In the genomic region with DNA sequence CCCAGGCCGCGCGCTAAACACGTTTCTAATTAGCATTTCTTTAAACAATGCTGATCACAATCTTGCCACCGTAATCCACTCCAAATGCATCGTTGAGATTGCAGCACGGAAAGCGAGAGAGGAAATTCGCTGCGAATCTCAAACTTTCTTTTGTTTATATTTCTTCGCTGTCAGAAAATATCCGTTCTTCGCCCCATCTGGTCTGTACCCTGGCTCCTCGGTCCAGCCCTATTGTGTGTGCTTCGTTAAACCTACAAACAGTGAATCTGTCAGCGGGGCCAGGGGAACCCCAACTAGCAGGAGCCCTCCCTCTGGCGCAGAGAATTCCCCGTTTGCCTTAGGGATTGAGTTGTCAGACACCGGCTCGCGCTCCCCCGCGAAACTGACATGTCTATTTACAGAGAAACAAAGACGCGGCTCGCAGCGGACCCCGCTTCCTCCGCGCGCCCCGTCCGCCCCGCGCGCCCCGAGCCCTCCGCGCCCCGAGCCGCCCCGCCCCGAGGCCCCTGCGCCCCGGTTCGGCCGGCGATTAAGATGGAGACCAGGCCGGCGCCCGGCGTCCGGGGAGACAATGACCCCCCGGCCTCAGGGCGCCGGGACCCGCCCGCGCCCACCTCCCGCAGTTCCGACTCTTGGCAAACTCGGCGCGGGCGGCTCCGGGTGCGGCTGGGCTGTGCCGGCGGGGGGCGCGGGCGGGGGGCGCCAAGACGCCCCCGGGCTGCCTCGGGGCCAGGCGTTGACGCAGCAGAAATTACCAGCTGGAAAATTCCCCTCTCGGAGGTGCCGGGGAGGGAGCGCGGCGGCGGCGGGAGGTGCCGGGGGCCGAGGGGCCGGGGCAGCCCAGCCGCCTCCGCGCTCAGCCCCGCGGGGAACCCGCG, we compare ENCODE assay signal across 8 cellular contexts. TPM values are rescaled to one million over a fixed set of nuclear protein-coding genes. Genes with fewer than 3 reads are reported as not detected.
DNase-seq lines count a peak whose midpoint lies in the region; ATAC-seq, FAIRE-seq and TF ChIP-seq lines count a peak whose summit lies in the region.

No MANE protein-coding gene starts in this region.

- no peaks in the 10 kb centered on the region for H3K9me1 ChIP-seq in K562 (ENCODE audit: control insufficient read depth, insufficient read depth, low read length)

- no TSS peak for BruUV-seq in K562 (replicated peaks; lab: Mats Ljungman, UMichigan)

- ATAC-seq in CD4-positive, alpha-beta T cell (ENCODE audit: poor library complexity): no peak
- ATAC-seq in HG02885 (IDR thresholded peaks at IDR 0.05; ENCODE audit: poor library complexity, unreplicated experiment) (peak; percentile 9), K562 (no peak), left lung (no peak), HG03378 (IDR thresholded peaks at IDR 0.05; ENCODE audit: unreplicated experiment) (no peak)

- H3K4me3 ChIP-seq in K562 (peak overlapping the region; percentile 55), left lung (peak overlapping the region; percentile 41 to 57), thyroid gland (replicated peaks in 1 of 3) (peak overlapping the region; percentile 7 to 73 (median 70))

- H3K4me1 ChIP-seq in K562 (replicated peaks in 1 of 2; ENCODE audit: control insufficient read depth in 2 of 2, insufficient read depth in 2 of 2, low read length in 2 of 2) (peaks cover 12 to 61% of the 10 kb centered on the region in 2 experiments), left lung (peaks cover 14 to 56% of the 10 kb centered on the region in 2 donors), thyroid gland (peaks cover 42 to 59% of the 10 kb centered on the region in 2 donors)

- intact Hi-C loops in CD4-positive, alpha-beta T cell (cut with DNase I, micrococcal nuclease): no loop called here
- intact Hi-C loops in K562 (cut with micrococcal nuclease) (no loop called here), left lung (cut with DNase I) (no loop called here), thyroid gland (cut with DNase I) (loop anchor here (5.0 kb wide), 1 partner anchor 32 kb away; the partner anchor contains the start of gene ABHD16B)

- no peak for TF ChIP-seq EP300 in K562 (IDR thresholded peaks at IDR 0.05; ENCODE audit: low read length)

- H3K27ac ChIP-seq in CD4-positive, alpha-beta T cell (ENCODE audit: low read depth, low read length): no peak overlapping the region
- no peak overlapping the region for H3K27ac ChIP-seq in K562 (ENCODE audit: extremely low read depth, low read depth, low read length)
- peak overlapping the region; percentile 53 to 58 for H3K27ac ChIP-seq in left lung
- H3K27ac ChIP-seq in thyroid gland: peak overlapping the region; percentile 33 to 53 (median 41)

- H3K4me3 Mint-ChIP-seq in CD4-positive, alpha-beta T cell: peak overlapping the region; percentile 90

- peaks cover 10% of the 10 kb centered on the region for H3K4me1 Mint-ChIP-seq in CD4-positive, alpha-beta T cell (ENCODE audit: low read depth)

- no peaks in the 10 kb centered on the region for H3K9me3 ChIP-seq in CD4-positive, alpha-beta T cell (ENCODE audit: control insufficient read depth, low read length)
- H3K9me3 ChIP-seq in K562 (replicated peaks; ENCODE audit: control insufficient read depth, insufficient read depth, low read depth, low read length) (no peaks in the 10 kb centered on the region), left lung (no peaks in the 10 kb centered on the region), thyroid gland (no peaks in the 10 kb centered on the region)

- H2AFZ ChIP-seq in K562 (ENCODE audit: low read depth, low read length): no peak overlapping the region

- CTCF ChIA-PET in CD4-positive, alpha-beta T cell (lab: Charles Lee): no interaction called here
- CTCF ChIA-PET in K562 (lab: Yijun Ruan, JAX; ENCODE audit: low intra/inter-chr PET ratio): no interaction called here

- POLR2A ChIA-PET in CD4-positive, alpha-beta T cell (lab: Charles Lee): no interaction called here
- POLR2A ChIA-PET in K562 (lab: Yijun Ruan, JAX): no interaction called here

- peaks cover 56% of the 10 kb centered on the region for H3K27me3 Mint-ChIP-seq in CD4-positive, alpha-beta T cell

- H3K36me3 Mint-ChIP-seq in CD4-positive, alpha-beta T cell (ENCODE audit: low read depth): no peaks in the 10 kb centered on the region

- TF ChIP-seq POLR2A in K562 (conservative IDR thresholded peaks at IDR 0.05): no peak
- no peak for TF ChIP-seq POLR2A in thyroid gland (IDR thresholded peaks at IDR 0.05)

- peak overlapping the region; percentile 55 for H3K4me2 ChIP-seq in K562 (ENCODE audit: insufficient read depth, low read length)

- peak overlapping the region in 1 of 2 experiments; percentile 79; a peak in 2 of 4 replicates for H3K9ac ChIP-seq in K562 (ENCODE audit: insufficient read depth in 1 of 2, low read depth in 2 of 2, low read length in 2 of 2)

- TF ChIP-seq CTCF in CD4-positive, alpha-beta T cell (IDR thresholded peaks at IDR 0.05): no peak
- TF ChIP-seq CTCF in K562 (IDR thresholded peaks at IDR 0.05 in 2 of 3, conservative IDR thresholded peaks at IDR 0.05 in 1 of 3; ENCODE audit: insufficient read depth in 2 of 3, low read depth in 1 of 3, low read length in 3 of 3) (no peak), left lung (IDR thresholded peaks at IDR 0.05) (no peak), thyroid gland (IDR thresholded peaks at IDR 0.05) (no peak)

- no peaks in the 10 kb centered on the region for H3K79me2 ChIP-seq in K562 (ENCODE audit: control insufficient read depth, insufficient read depth, low read length)

- no peak for TF ChIP-seq RAD21 in K562 (CRISPR knock-in tag; conservative IDR thresholded peaks at IDR 0.05 in 1 of 2, IDR thresholded peaks at IDR 0.05 in 1 of 2)

- peak; percentile 37 for FAIRE-seq in K562 (lab: Jason Lieb, UNC)

- no peaks in the 10 kb centered on the region for H3K9me3 Mint-ChIP-seq in CD4-positive, alpha-beta T cell

- H3K27ac Mint-ChIP-seq in CD4-positive, alpha-beta T cell: no peak overlapping the region

- in situ Hi-C loops in K562 (cut with MboI): no loop called here

- 12% methylated on average over 45 of the region's 95 CpGs for WGBS in K562 (ENCODE audit: insufficient coverage, low coverage, missing lambda C conversion rate)
- 4 to 5% methylated on average over 23 to 28 of the region's 95 CpGs for WGBS in thyroid gland, 2 donors

- H3K36me3 ChIP-seq in K562 (ENCODE audit: control insufficient read depth, insufficient read depth, low read length) (no peaks in the 10 kb centered on the region), left lung (no peaks in the 10 kb centered on the region), thyroid gland (no peaks in the 10 kb centered on the region)

- peaks cover 42% of the 10 kb centered on the region for H3K27me3 ChIP-seq in CD4-positive, alpha-beta T cell (ENCODE audit: control insufficient read depth, insufficient read depth, low read length)
- peaks cover 12 to 28% of the 10 kb centered on the region in 2 experiments; a peak in 4 of 5 replicates for H3K27me3 ChIP-seq in K562 (ENCODE audit: control insufficient read depth in 2 of 2, insufficient read depth in 2 of 2, low read length in 2 of 2)
- H3K27me3 ChIP-seq in left lung: peaks cover 0 to 60% of the 10 kb centered on the region in 2 donors
- H3K27me3 ChIP-seq in thyroid gland: no peaks in the 10 kb centered on the region

- no peak for DNase-seq in CD4-positive, alpha-beta T cell
- DNase-seq in K562 (ENCODE audit: extremely low read depth in 1 of 4, low spot score in 3 of 4): no peak
- no peak for DNase-seq in left lung
- peak in 1 of 2 donors; percentile 28 for DNase-seq in thyroid gland
- no peak for DNase-seq in glomerular visceral epithelial cell (ENCODE audit: extremely low spot score)
- no peak for DNase-seq in NCI-H2029 treated with DMSO at 0.1 percent for 48 hours (lab: John Stamatoyannopoulos, UW)

- H4K20me1 ChIP-seq in K562 (replicated peaks; ENCODE audit: control insufficient read depth, insufficient read depth, low read length): 0 out of 2 replicates have a peak, but pooled peaks cover 10% of the 10 kb centered on the region

RNA-seq across cellular contexts. Expression of gene ZBTB46, which starts 0.9 kb away (rescaled TPM):
- total RNA-seq in CD4-positive, alpha-beta T cell: under 1 TPM; 0.08 to 0.34 TPM
- total RNA-seq in K562 (2011; cell fraction: chromatin; rRNA removed; ENCODE audit: low replicate concordance): 6.4 and 23.8 TPM in 2 replicates
- total RNA-seq in K562 (2011; cell fraction: nucleolus; rRNA removed): 8.2 and 11.0 TPM in 2 replicates
- total RNA-seq in K562 (2011; cell fraction: nucleoplasm; rRNA removed): 6.0 and 7.5 TPM in 2 replicates
- 2.2 and 2.6 TPM in 2 replicates for total RNA-seq in K562 (2014; rRNA removed)
- 0.38 and 0.40 TPM in 2 replicates for total RNA-seq in K562 (2014; rRNA removed; fragmentation: Illumina TruSeq; extraction: Trizol)
- total RNA-seq in K562 (2015; rRNA removed; fragmentation: Illumina TruSeq; extraction: Trizol): 2.3 TPM in 2 replicates
- 4.1 and 4.6 TPM in 2 replicates for total RNA-seq in K562 (2021)
- polyA plus RNA-seq in K562 (2011; rRNA removed): 1.1 and 1.7 TPM in 2 replicates
- 1.7 and 3.0 TPM in 2 replicates for polyA plus RNA-seq in K562 (2011; cell fraction: cytosol; rRNA removed)
- 4.8 and 8.1 TPM in 2 replicates for polyA plus RNA-seq in K562 (2011; cell fraction: nucleus; rRNA removed)
- polyA plus RNA-seq in K562 (2012): 2.3 and 3.0 TPM in 2 replicates
- polyA plus RNA-seq in K562 (2014; fragmentation: Illumina TruSeq; extraction: Trizol): 0.39 and 1.1 TPM in 2 replicates
- polyA plus RNA-seq in K562 (2014; fragmentation: Nextera tagmentation; extraction: Ambion mirVana): under 1 TPM; 0.29 to 0.58 TPM
- polyA plus RNA-seq in K562 (2014; rRNA removed): 1.3 and 2.0 TPM in 2 replicates
- 13.0 and 13.5 TPM in 2 replicates for polyA minus RNA-seq in K562 (2011; rRNA and poly(A)+ RNA removed)
- 14.3 and 18.7 TPM in 2 replicates for polyA minus RNA-seq in K562 (2011; cell fraction: cytosol; rRNA and poly(A)+ RNA removed)
- 4.2 and 5.1 TPM in 2 replicates for polyA minus RNA-seq in K562 (2011; cell fraction: nucleus; rRNA and poly(A)+ RNA removed)
- 10 to 100 TPM in 1 of 2 donors, 1 to 10 TPM in 1; 9.2 to 11.3 TPM for total RNA-seq in left lung
- total RNA-seq in thyroid gland: 10 to 100 TPM; 15.9 to 39.9 (median 27.7) TPM

RNA-seq across cellular contexts. Expression of gene ABHD16B, which starts 31.1 kb away (rescaled TPM):
- total RNA-seq in CD4-positive, alpha-beta T cell: not detected
- not detected in 2 replicates for total RNA-seq in K562 (2011; cell fraction: chromatin; rRNA removed; ENCODE audit: low replicate concordance)
- total RNA-seq in K562 (2011; cell fraction: nucleolus; rRNA removed): not detected in 2 replicates
- total RNA-seq in K562 (2011; cell fraction: nucleoplasm; rRNA removed): not detected in 2 replicates
- total RNA-seq in K562 (2014; rRNA removed) (not detected in 2 replicates), K562 (2014; rRNA removed; fragmentation: Illumina TruSeq; extraction: Trizol) (not detected in 2 replicates), K562 (2015; rRNA removed; fragmentation: Illumina TruSeq; extraction: Trizol) (not detected in 2 replicates), K562 (2021) (not detected in 2 replicates), left lung (under 1 TPM in 1 of 2 donors, not detected in 1; 0.18 TPM), thyroid gland (not detected)
- polyA plus RNA-seq in K562 (2011; rRNA removed) (not detected in 2 replicates), K562 (2014; fragmentation: Illumina TruSeq; extraction: Trizol) (not detected in 2 replicates), K562 (2014; fragmentation: Nextera tagmentation; extraction: Ambion mirVana) (not detected), K562 (2014; rRNA removed) (not detected in 2 replicates)
- not detected in 2 replicates for polyA plus RNA-seq in K562 (2011; cell fraction: cytosol; rRNA removed)
- not detected in 2 replicates for polyA plus RNA-seq in K562 (2011; cell fraction: nucleus; rRNA removed)
- polyA plus RNA-seq in K562 (2012): not detected in 2 replicates
- polyA minus RNA-seq in K562 (2011; rRNA and poly(A)+ RNA removed): not detected in 2 replicates
- not detected in 2 replicates for polyA minus RNA-seq in K562 (2011; cell fraction: cytosol; rRNA and poly(A)+ RNA removed)
- polyA minus RNA-seq in K562 (2011; cell fraction: nucleus; rRNA and poly(A)+ RNA removed): not detected in 2 replicates

RNA-seq across cellular contexts. Expression of gene TPD52L2, which starts 34.9 kb away (rescaled TPM):
- 10 to 100 TPM; 15.1 to 15.3 TPM for total RNA-seq in CD4-positive, alpha-beta T cell
- 66.8 and 118 TPM in 2 replicates for total RNA-seq in K562 (2011; cell fraction: chromatin; rRNA removed; ENCODE audit: low replicate concordance)
- 62.7 and 66.1 TPM in 2 replicates for total RNA-seq in K562 (2011; cell fraction: nucleolus; rRNA removed)
- total RNA-seq in K562 (2011; cell fraction: nucleoplasm; rRNA removed): 60.7 and 71.2 TPM in 2 replicates
- total RNA-seq in K562 (2014; rRNA removed) (54.7 and 69.8 TPM in 2 replicates), K562 (2014; rRNA removed; fragmentation: Illumina TruSeq; extraction: Trizol) (60.6 and 66.7 TPM in 2 replicates), K562 (2015; rRNA removed; fragmentation: Illumina TruSeq; extraction: Trizol) (74.6 and 76.2 TPM in 2 replicates), K562 (2021) (94.2 and 95.4 TPM in 2 replicates), left lung (100 to 1,000 TPM; 105 to 116 TPM), thyroid gland (10 to 100 TPM; 69.4 to 93.3 (median 89.6) TPM)
- polyA plus RNA-seq in K562 (2011; rRNA removed) (97.8 and 117 TPM in 2 replicates), K562 (2014; fragmentation: Illumina TruSeq; extraction: Trizol) (112 and 115 TPM in 2 replicates), K562 (2014; fragmentation: Nextera tagmentation; extraction: Ambion mirVana) (1 to 10 TPM; 1.9 to 9.3 TPM), K562 (2014; rRNA removed) (98.5 and 99.5 TPM in 2 replicates)
- polyA plus RNA-seq in K562 (2011; cell fraction: cytosol; rRNA removed): 109 and 128 TPM in 2 replicates
- 76.7 and 81.1 TPM in 2 replicates for polyA plus RNA-seq in K562 (2011; cell fraction: nucleus; rRNA removed)
- 73.1 and 95.5 TPM in 2 replicates for polyA plus RNA-seq in K562 (2012)
- 48.0 and 69.0 TPM in 2 replicates for polyA minus RNA-seq in K562 (2011; rRNA and poly(A)+ RNA removed)
- 69.2 and 82.6 TPM in 2 replicates for polyA minus RNA-seq in K562 (2011; cell fraction: cytosol; rRNA and poly(A)+ RNA removed)
- polyA minus RNA-seq in K562 (2011; cell fraction: nucleus; rRNA and poly(A)+ RNA removed): 18.4 and 23.2 TPM in 2 replicates

Comparison
In these comparisons a context has a peak if more than half of its experiments do, and no peak if none do; other contexts are left out.
1. H3K27ac ChIP-seq: peak in left lung (2 of 2) and thyroid gland (3 of 3); none in CD4-positive, alpha-beta T cell (single experiment) and K562 (single experiment).
2. Peak in every context shown above with its lines, with median percentiles within 50 percentile points of each other: H3K4me3 ChIP-seq.